11 cellular contexts compared by ENCODE assay signal in the genomic region with DNA sequence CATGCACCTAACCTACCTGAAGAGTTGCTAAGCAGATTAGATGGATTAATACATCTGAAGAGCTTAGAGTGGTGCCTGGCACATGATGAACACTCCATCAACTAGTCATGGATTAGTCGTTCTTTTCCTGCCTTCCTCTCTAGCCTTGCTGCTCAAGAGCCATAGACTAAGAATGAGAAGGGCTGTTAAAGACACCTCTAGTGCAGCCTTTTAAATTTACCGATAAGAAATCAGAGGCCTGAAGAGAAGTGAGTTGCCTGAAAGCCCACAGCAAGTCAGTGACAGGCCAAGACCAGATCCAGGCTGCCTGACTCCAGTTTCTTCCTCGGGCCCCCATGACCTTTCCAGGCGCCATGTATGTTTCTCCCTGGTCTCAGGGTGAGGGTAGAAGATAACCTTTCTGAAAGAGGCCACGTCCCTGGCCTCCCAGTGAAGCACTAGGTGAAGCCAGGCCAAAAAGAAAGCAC. TPM values are rescaled to one million over a fixed set of nuclear protein-coding genes. Genes with fewer than 3 reads are reported as not detected.
A peak's percentile ranks its signal among the peaks of the same experiment; 100 is the strongest.
DNase-seq lines count a peak whose midpoint lies in the region; ATAC-seq, FAIRE-seq and TF ChIP-seq lines count a peak whose summit lies in the region.
"Had no signal": no experiment of that assay in that cellular context is flagged by ENCODE, and none has a peak within 500 bp of the region (broad histone marks: within the 10 kb centered on the region; RNA-seq: fewer than 3 reads in every experiment).

No MANE protein-coding gene starts in this region.

- peak overlapping the region; percentile 14 to 38 for H3K9ac ChIP-seq in mucosa of rectum (ENCODE audit: low read depth in 1 of 2, low read length in 2 of 2)

- H3K4me1 Mint-ChIP-seq in activated naive CD8-positive, alpha-beta T cell treated with anti-CD3 and anti-CD28 coated beads, Interleukin-2, amount 50 U/mL, for 24 hours = peaks cover 12% of the 10 kb centered on the region
- H3K4me1 Mint-ChIP-seq in activated naive CD8-positive, alpha-beta T cell treated with anti-CD3 and anti-CD28 coated beads for 36 hours = peaks cover 3% of the 10 kb centered on the region
- H3K4me1 Mint-ChIP-seq in type B pancreatic cell (ENCODE audit: unreplicated experiment) = peaks cover 28% of the 10 kb centered on the region

- no peaks in the 10 kb centered on the region for H3K36me3 Mint-ChIP-seq in activated naive CD8-positive, alpha-beta T cell treated with anti-CD3 and anti-CD28 coated beads, Interleukin-2, amount 50 U/mL, for 24 hours (ENCODE audit: low read depth)
- H3K36me3 Mint-ChIP-seq in activated naive CD8-positive, alpha-beta T cell treated with anti-CD3 and anti-CD28 coated beads for 36 hours = no peaks in the 10 kb centered on the region
- no peaks in the 10 kb centered on the region for H3K36me3 Mint-ChIP-seq in type B pancreatic cell

- H3K4me1 ChIP-seq in mucosa of rectum (ENCODE audit: control insufficient read depth in 2 of 2, insufficient read depth in 2 of 2, low read length in 2 of 2) = peaks cover 54 to 73% of the 10 kb centered on the region in 2 donors

- H3K9me3 ChIP-seq in mucosa of rectum (ENCODE audit: control insufficient read depth in 2 of 2, low read length in 2 of 2) = no peaks in the 10 kb centered on the region

- H3K36me3 ChIP-seq in bronchial epithelial cell (ENCODE audit: control insufficient read depth, insufficient read depth, low read length) (no peaks in the 10 kb centered on the region), mucosa of rectum (ENCODE audit: control insufficient read depth in 2 of 2, insufficient read depth in 2 of 2, low read length in 2 of 2) (peaks cover 3 to 9% of the 10 kb centered on the region in 2 donors)

- peak; percentile 9 for ATAC-seq in activated naive CD8-positive, alpha-beta T cell treated with anti-CD3 and anti-CD28 coated beads, Interleukin-2, amount 50 U/mL, for 24 hours
- no peak for ATAC-seq in activated CD4-positive, CD25-positive, alpha-beta regulatory T cell treated with anti-CD3 and anti-CD28 coated beads, Interleukin-2, amount 50 U/mL, for 24 hours

- no peak for FAIRE-seq in bronchial epithelial cell (lab: Jason Lieb, UNC)

- TF ChIP-seq CTCF in bronchial epithelial cell (IDR thresholded peaks at IDR 0.05; ENCODE audit: insufficient read depth, low read length, severe bottlenecking) = no peak
- TF ChIP-seq CTCF in type B pancreatic cell (conservative IDR thresholded peaks at IDR 0.05) = no peak

- H3K4me3 ChIP-seq in bronchial epithelial cell (ENCODE audit: low read depth, low read length) (no peak overlapping the region), mucosa of rectum (ENCODE audit: low read length in 2 of 2) (no peak overlapping the region)

- no peak for DNase-seq in activated naive CD8-positive, alpha-beta T cell treated with anti-CD3 and anti-CD28 coated beads, Interleukin-2, amount 50 U/mL, for 24 hours
- DNase-seq in activated naive CD8-positive, alpha-beta T cell treated with anti-CD3 and anti-CD28 coated beads for 36 hours = no peak
- peak; percentile 46 for DNase-seq in bronchial epithelial cell (ENCODE audit: low read depth)
- DNase-seq in type B pancreatic cell (ENCODE audit: extremely low spot score, unreplicated experiment) = no peak
- no peak for DNase-seq in SW 1271 (lab: John Stamatoyannopoulos, UW)
- no peak for DNase-seq in A172 (ENCODE audit: low spot score)
- DNase-seq: H9, NCI-H1092 treated with DMSO at 0.1 percent for 48 hours, NCI-H69 had no signal

- H3K27me3 Mint-ChIP-seq in activated naive CD8-positive, alpha-beta T cell treated with anti-CD3 and anti-CD28 coated beads, Interleukin-2, amount 50 U/mL, for 24 hours = peaks cover 2% of the 10 kb centered on the region
- H3K27me3 Mint-ChIP-seq in activated naive CD8-positive, alpha-beta T cell treated with anti-CD3 and anti-CD28 coated beads for 36 hours = peaks cover 2% of the 10 kb centered on the region
- peaks cover 7% of the 10 kb centered on the region for H3K27me3 Mint-ChIP-seq in type B pancreatic cell

- H3K4me3 Mint-ChIP-seq in activated naive CD8-positive, alpha-beta T cell treated with anti-CD3 and anti-CD28 coated beads, Interleukin-2, amount 50 U/mL, for 24 hours = no peak overlapping the region
- no peak overlapping the region for H3K4me3 Mint-ChIP-seq in activated naive CD8-positive, alpha-beta T cell treated with anti-CD3 and anti-CD28 coated beads for 36 hours
- peak overlapping the region; percentile 11 for H3K4me3 Mint-ChIP-seq in type B pancreatic cell
- H3K4me3 Mint-ChIP-seq: H9 had no signal

- no peak overlapping the region for H3K27ac Mint-ChIP-seq in activated naive CD8-positive, alpha-beta T cell treated with anti-CD3 and anti-CD28 coated beads, Interleukin-2, amount 50 U/mL, for 24 hours
- no peak overlapping the region for H3K27ac Mint-ChIP-seq in activated naive CD8-positive, alpha-beta T cell treated with anti-CD3 and anti-CD28 coated beads for 36 hours
- H3K27ac Mint-ChIP-seq in type B pancreatic cell = peak overlapping the region; percentile 80
- H3K27ac Mint-ChIP-seq: H9 had no signal

- H3K27ac ChIP-seq in mucosa of rectum (ENCODE audit: low read depth in 2 of 2, low read length in 2 of 2) = peak overlapping the region; percentile 93 to 95

- H3K9me3 Mint-ChIP-seq in activated naive CD8-positive, alpha-beta T cell treated with anti-CD3 and anti-CD28 coated beads, Interleukin-2, amount 50 U/mL, for 24 hours = no peaks in the 10 kb centered on the region
- no peaks in the 10 kb centered on the region for H3K9me3 Mint-ChIP-seq in activated naive CD8-positive, alpha-beta T cell treated with anti-CD3 and anti-CD28 coated beads for 36 hours
- H3K9me3 Mint-ChIP-seq in type B pancreatic cell = peaks cover 9% of the 10 kb centered on the region
- H3K9me3 Mint-ChIP-seq: H9 had no signal

- H3K27me3 ChIP-seq in bronchial epithelial cell (ENCODE audit: control insufficient read depth, insufficient read depth, low read length) = no peaks in the 10 kb centered on the region
- H3K27me3 ChIP-seq in mucosa of rectum (ENCODE audit: control insufficient read depth in 2 of 2, insufficient read depth in 2 of 2, low read length in 2 of 2) = no peaks in the 10 kb centered on the region

RNA-seq across cellular contexts. Expression of a gene that starts 6.5 kb away (rescaled TPM):
- total RNA-seq in activated naive CD8-positive, alpha-beta T cell treated with anti-CD3 and anti-CD28 coated beads for 36 hours = under 1 TPM; 0.60 to 0.66 TPM
- total RNA-seq in bronchial epithelial cell (12.1 and 14.8 TPM in 2 replicates), type B pancreatic cell (ENCODE audit: low replicate concordance) (19.4 and 19.7 TPM in 2 replicates)
- total RNA-seq in A172 (2014; rRNA removed; shearing (Covaris generic)) = 13.6 and 18.7 TPM in 2 replicates

RNA-seq across cellular contexts. Expression of a gene that starts 41.1 kb away (rescaled TPM):
- total RNA-seq in activated naive CD8-positive, alpha-beta T cell treated with anti-CD3 and anti-CD28 coated beads for 36 hours = not detected
- total RNA-seq in bronchial epithelial cell (under 0.01 TPM in 1 of 2 replicates, not detected in the other), type B pancreatic cell (ENCODE audit: low replicate concordance) (not detected in 2 replicates)
- not detected in 2 replicates for total RNA-seq in A172 (2014; rRNA removed; shearing (Covaris generic))
- total RNA-seq: H9 had no signal
